1 cellular context compared by ENCODE assay signal in the genomic region with DNA sequence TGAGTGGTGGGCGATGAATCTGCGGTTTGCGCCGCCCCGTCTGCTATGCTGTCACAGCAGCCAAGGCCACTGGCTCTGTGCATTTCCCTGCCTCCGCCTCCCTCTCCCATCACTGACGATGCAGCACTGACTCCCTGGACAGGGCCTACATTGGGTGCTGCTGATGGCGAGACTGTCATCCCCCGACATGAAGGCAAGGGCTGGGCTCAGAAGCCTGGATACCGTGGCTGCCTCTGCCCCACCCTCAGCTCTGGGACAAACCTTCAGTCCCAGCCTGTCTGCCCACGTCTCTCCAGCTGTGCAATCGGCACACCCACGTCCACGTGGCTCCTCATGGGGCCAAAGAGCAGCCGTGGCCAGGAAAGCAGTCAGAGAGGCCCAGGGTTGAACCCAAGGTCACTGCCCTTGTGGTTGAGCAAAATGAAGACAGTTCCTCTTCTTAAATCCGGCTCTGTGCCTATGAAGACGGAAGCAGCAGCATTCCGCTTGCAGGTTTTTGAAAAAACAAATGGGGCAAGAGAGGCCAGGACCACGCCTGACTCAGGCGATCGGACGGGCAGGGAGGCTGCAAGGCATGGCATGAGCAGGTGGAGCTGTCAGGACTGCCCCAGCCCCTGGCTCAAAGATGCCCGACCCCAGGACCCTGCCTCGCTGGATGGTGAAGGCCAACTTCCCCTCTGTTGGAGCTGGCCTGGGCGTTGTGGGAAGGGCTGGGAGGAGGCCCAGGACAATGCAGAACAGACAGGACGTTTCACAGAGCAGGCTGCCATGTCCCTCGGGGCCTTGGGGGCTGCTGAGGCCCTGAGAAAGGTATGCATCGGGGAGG.
TF ChIP-seq lines count a peak whose summit lies in the region.

No MANE protein-coding gene starts in this region.

TF ChIP-seq in H1, 55 proteins besides CTCF, POLR2A, EP300 and RAD21:
- TF ChIP-seq ATF2 (IDR thresholded peaks at IDR 0.05; ENCODE audit: low read length) = no peak
- TF ChIP-seq GTF2F1 (IDR thresholded peaks at IDR 0.05; ENCODE audit: borderline replicate concordance, low read depth, low read length) = no peak
- no peak for TF ChIP-seq RBBP5 (IDR thresholded peaks at IDR 0.05; ENCODE audit: borderline replicate concordance, low read depth, low read length)
- TF ChIP-seq YY1 (IDR thresholded peaks at IDR 0.05; ENCODE audit: low read depth, low read length) = no peak
- TF ChIP-seq TCF12 (IDR thresholded peaks at IDR 0.05; ENCODE audit: low read depth, low read length) = no peak
